ENCODE assay signal across 28 cellular contexts in the genomic region with DNA sequence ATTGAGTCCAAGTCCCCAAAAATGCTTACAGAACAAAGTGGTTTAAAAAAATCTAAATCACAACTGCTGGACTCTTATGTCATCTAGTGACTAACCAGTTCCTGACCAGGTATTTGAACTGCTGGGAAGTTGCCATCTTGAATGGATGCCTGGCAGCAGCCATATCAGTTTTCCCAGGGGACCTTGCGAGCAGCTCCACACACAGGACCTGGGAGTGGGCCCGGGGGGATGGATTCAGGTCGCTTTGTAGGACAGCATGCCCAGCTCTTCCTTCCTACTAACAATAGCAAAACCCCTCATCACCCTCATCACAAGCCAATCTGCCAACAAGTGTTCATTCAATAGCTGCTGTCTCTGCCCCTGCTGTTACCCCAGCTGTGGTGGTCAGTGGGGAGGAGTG.
"Had no signal": no experiment of that assay in that cellular context is flagged by ENCODE, and none has a peak within 500 bp of the region (broad histone marks: within the 10 kb centered on the region; RNA-seq: fewer than 3 reads in every experiment).

No MANE protein-coding gene starts in this region.

- H3K4me3 ChIP-seq: adrenal gland, breast epithelium, coronary artery, dorsolateral prefrontal cortex, esophagus muscularis mucosa, gastrocnemius medialis had no signal

- H3K27ac ChIP-seq: adrenal gland, breast epithelium, coronary artery, dorsolateral prefrontal cortex, esophagus muscularis mucosa, foreskin keratinocyte, gastrocnemius medialis had no signal

- H3K4me1 ChIP-seq: adrenal gland, breast epithelium, foreskin keratinocyte, gastrocnemius medialis had no signal

- H3K27me3 ChIP-seq: adrenal gland, breast epithelium, dorsolateral prefrontal cortex, esophagus muscularis mucosa, foreskin keratinocyte, gastrocnemius medialis had no signal

- H3K36me3 ChIP-seq: adrenal gland, breast epithelium, esophagus muscularis mucosa, gastrocnemius medialis had no signal

- H3K9me3 ChIP-seq: adrenal gland, breast epithelium, esophagus muscularis mucosa, gastrocnemius medialis had no signal

- DNase-seq: activated CD4-positive, alpha-beta memory T cell treated with anti-CD3 and anti-CD28 coated beads for 36 hours; activated CD4-positive, alpha-beta T cell treated with anti-CD3 and anti-CD28 coated beads for 36 hours; activated CD4-positive, alpha-beta T cell treated with anti-CD3 and anti-CD28 coated beads, Interleukin-2, amount 10 ng/mL, durations not matched to agents 24 days and 14 days; activated CD4-positive, CD25-positive, alpha-beta regulatory T cell; activated CD4-positive, CD25-positive, alpha-beta regulatory T cell treated with anti-CD3 and anti-CD28 coated beads, Interleukin-2, amount 50 U/mL, for 72 hours; activated CD8-positive, alpha-beta memory T cell treated with anti-CD3 and anti-CD28 coated beads, Interleukin-2, amount 10 ng/mL, durations not matched to agents 7 days and 5 days; activated CD8-positive, alpha-beta memory T cell treated with anti-CD3 and anti-CD28 coated beads, Interleukin-2, amount 50 U/mL, for 4 hours; activated CD8-positive, alpha-beta T cell treated with anti-CD3 and anti-CD28 coated beads, Interleukin-2, amount 10 ng/mL, durations not matched to agents 7 days and 5 days; activated effector memory CD4-positive, alpha-beta T cell treated with anti-CD3 and anti-CD28 coated beads, Interleukin-2, amount 50 U/mL, for 16 hours; activated naive CD4-positive, alpha-beta T cell treated with anti-CD3 and anti-CD28 coated beads for 36 hours; activated naive CD8-positive, alpha-beta T cell treated with anti-CD3 and anti-CD28 coated beads for 36 hours; activated naive CD8-positive, alpha-beta T cell treated with anti-CD3 and anti-CD28 coated beads, Interleukin-2, amount 50 U/mL, for 24 hours; activated T-cell treated with anti-CD3 and anti-CD28 coated beads, Interleukin-2, amount 50 U/mL, for 1 hour; activated T-cell treated with anti-CD3 and anti-CD28 coated beads, Interleukin-2, amount 50 U/mL, for 48 hours; amygdala; aorta; dorsolateral prefrontal cortex; effector CD4-positive, alpha-beta T cell; effector memory CD8-positive, alpha-beta T cell; erythroblast; foreskin keratinocyte; gastrocnemius medialis; glutamatergic neuron; T-helper 2 cell had no signal

- ATAC-seq: activated CD4-positive, alpha-beta T cell treated with anti-CD3 and anti-CD28 coated beads for 36 hours; activated CD8-positive, alpha-beta memory T cell treated with anti-CD3 and anti-CD28 coated beads, Interleukin-2, amount 10 ng/mL, durations not matched to agents 7 days and 5 days; activated CD8-positive, alpha-beta T cell treated with anti-CD3 and anti-CD28 coated beads, Interleukin-2, amount 10 ng/mL, durations not matched to agents 7 days and 5 days; activated naive CD8-positive, alpha-beta T cell treated with anti-CD3 and anti-CD28 coated beads, Interleukin-2, amount 50 U/mL, for 24 hours; effector memory CD8-positive, alpha-beta T cell; foreskin keratinocyte; gastrocnemius medialis had no signal
